ENCODE assay signal across 8 cellular contexts in genomic region chr6:10316327-10316726, GRCh38.
DNase-seq lines count a peak whose midpoint lies in the region; ATAC-seq and TF ChIP-seq lines count a peak whose summit lies in the region.

No MANE protein-coding gene starts in this region.

- H3K4me1 ChIP-seq in muscle layer of colon (ENCODE audit: insufficient read depth, low read length), result peaks cover 12% of the 10 kb centered on the region

- peaks cover 7% of the 10 kb centered on the region for H3K9me3 Mint-ChIP-seq in activated CD8-positive, alpha-beta T cell treated with anti-CD3 and anti-CD28 coated beads, Interleukin-2, amount 10 ng/mL, durations not matched to agents 7 days and 5 days (ENCODE audit: insufficient read depth)

- H3K36me3 ChIP-seq in muscle layer of colon (ENCODE audit: insufficient read depth, low read length), result no peaks in the 10 kb centered on the region

- H3K4me3 ChIP-seq in AG10803 (ENCODE audit: low read length) (no peak overlapping the region), choroid plexus epithelial cell (ENCODE audit: low read depth, low read length) (no peak overlapping the region), muscle layer of colon (ENCODE audit: low read depth in 1 of 2, low read length in 2 of 2) (no peak overlapping the region)

- H3K27me3 ChIP-seq in muscle layer of colon (ENCODE audit: control insufficient read depth in 1 of 2, insufficient read depth in 2 of 2, low read length in 2 of 2), result no peaks in the 10 kb centered on the region

- ATAC-seq in GM19035 (IDR thresholded peaks at IDR 0.05; ENCODE audit: unreplicated experiment) (no peak), HG03097 (IDR thresholded peaks at IDR 0.05; ENCODE audit: low FRiP score, unreplicated experiment) (no peak)
- ATAC-seq in activated CD8-positive, alpha-beta T cell treated with anti-CD3 and anti-CD28 coated beads, Interleukin-2, amount 10 ng/mL, durations not matched to agents 7 days and 5 days, result no peak

- peak overlapping the region; percentile 4 for H3K27ac ChIP-seq in muscle layer of colon (ENCODE audit: low read depth, low read length)

- H3K27me3 Mint-ChIP-seq in activated CD8-positive, alpha-beta T cell treated with anti-CD3 and anti-CD28 coated beads, Interleukin-2, amount 10 ng/mL, durations not matched to agents 7 days and 5 days (ENCODE audit: low read depth), result no peaks in the 10 kb centered on the region

- peak; percentile 38 for DNase-seq in AG10803 (ENCODE audit: low read depth)
- peak; percentile 83 for DNase-seq in NCI-H226
- peak; percentile 1 for DNase-seq in choroid plexus epithelial cell (ENCODE audit: low read depth)
- no peak for DNase-seq in activated CD8-positive, alpha-beta T cell treated with anti-CD3 and anti-CD28 coated beads, Interleukin-2, amount 10 ng/mL, durations not matched to agents 7 days and 5 days
- no peak for DNase-seq in cerebellar cortex (ENCODE audit: low spot score)

- TF ChIP-seq CTCF in AG10803 (conservative IDR thresholded peaks at IDR 0.05; ENCODE audit: low read length) (no peak), choroid plexus epithelial cell (conservative IDR thresholded peaks at IDR 0.05; ENCODE audit: low read depth, low read length) (no peak)

- CTCF ChIA-PET in activated CD8-positive, alpha-beta T cell treated with anti-CD3 and anti-CD28 coated beads, Interleukin-2, amount 10 ng/mL, durations not matched to agents 7 days and 5 days (lab: Charles Lee), result no interaction called here

- no peaks in the 10 kb centered on the region for H3K4me1 Mint-ChIP-seq in activated CD8-positive, alpha-beta T cell treated with anti-CD3 and anti-CD28 coated beads, Interleukin-2, amount 10 ng/mL, durations not matched to agents 7 days and 5 days (ENCODE audit: low read depth)

- H3K9ac ChIP-seq in muscle layer of colon (ENCODE audit: low read length), result no peak overlapping the region

- H3K9me3 ChIP-seq in muscle layer of colon (ENCODE audit: low read length), result no peaks in the 10 kb centered on the region

- H3K36me3 Mint-ChIP-seq in activated CD8-positive, alpha-beta T cell treated with anti-CD3 and anti-CD28 coated beads, Interleukin-2, amount 10 ng/mL, durations not matched to agents 7 days and 5 days (ENCODE audit: low read depth), result no peaks in the 10 kb centered on the region

- H3K27ac Mint-ChIP-seq in activated CD8-positive, alpha-beta T cell treated with anti-CD3 and anti-CD28 coated beads, Interleukin-2, amount 10 ng/mL, durations not matched to agents 7 days and 5 days, result no peak overlapping the region

- POLR2A ChIA-PET in activated CD8-positive, alpha-beta T cell treated with anti-CD3 and anti-CD28 coated beads, Interleukin-2, amount 10 ng/mL, durations not matched to agents 7 days and 5 days (lab: Charles Lee), result no interaction called here

- no peak overlapping the region for H3K4me3 Mint-ChIP-seq in activated CD8-positive, alpha-beta T cell treated with anti-CD3 and anti-CD28 coated beads, Interleukin-2, amount 10 ng/mL, durations not matched to agents 7 days and 5 days

Comparison
In these comparisons a context has a peak if more than half of its experiments do, and no peak if none do; other contexts are left out.
1. DNase-seq: peak in AG10803 (single experiment), NCI-H226 (single experiment) and choroid plexus epithelial cell (single experiment); none in activated CD8-positive, alpha-beta T cell treated with anti-CD3 and anti-CD28 coated beads, Interleukin-2, amount 10 ng/mL, durations not matched to agents 7 days and 5 days (single experiment) and cerebellar cortex (single experiment).